In genomic region chrX:46549914-46550313, GRCh38 we compare ENCODE assay signal across 32 cellular contexts.
"Had no signal": no experiment of that assay in that cellular context is flagged by ENCODE, and none has a peak within 500 bp of the region (broad histone marks: within the 10 kb centered on the region; RNA-seq: fewer than 3 reads in every experiment).

No MANE protein-coding gene starts in this region.

- H3K27ac ChIP-seq: body of pancreas, pancreas, prostate gland, skin epidermis, testis, transverse colon, WERI-Rb-1 had no signal

- H3K4me3 Mint-ChIP-seq: activated CD8-positive, alpha-beta T cell treated with anti-CD3 and anti-CD28 coated beads for 36 hours; activated T-cell treated with anti-CD3 and anti-CD28 coated beads, Interleukin-2, amount 50 U/mL, for 72 hours; effector memory CD8-positive, alpha-beta T cell; immature natural killer cell had no signal

- H3K27ac Mint-ChIP-seq: activated CD8-positive, alpha-beta T cell treated with anti-CD3 and anti-CD28 coated beads for 36 hours; effector memory CD8-positive, alpha-beta T cell had no signal

- H3K4me1 ChIP-seq: prostate gland, testis had no signal

- H3K27me3 ChIP-seq: body of pancreas, testis, transverse colon had no signal

- DNase-seq: activated CD4-positive, alpha-beta T cell treated with anti-CD3 and anti-CD28 coated beads, Interleukin-2, amount 50 U/mL, for 1 hour; activated CD4-positive, CD25-positive, alpha-beta regulatory T cell treated with anti-CD3 and anti-CD28 coated beads, Interleukin-2, amount 50 U/mL, for 72 hours; activated CD8-positive, alpha-beta T cell treated with anti-CD3 and anti-CD28 coated beads for 36 hours; activated naive CD4-positive, alpha-beta T cell; activated T-cell treated with anti-CD3 and anti-CD28 coated beads for 4 hours; activated T-cell treated with anti-CD3 and anti-CD28 coated beads, Interleukin-2, amount 50 U/mL, for 72 hours; body of pancreas; cerebellar nuclear complex; cortex of kidney; effector memory CD8-positive, alpha-beta T cell; head of caudate nucleus; hippocampal formation; immature natural killer cell; kidney; left colon; mammary epithelial cell; midbrain; naive thymus-derived CD4-positive, alpha-beta T cell; nucleus accumbens; pancreas; retina; stimulated activated CD4-positive, alpha-beta T cell treated with anti-CD3 and anti-CD28 coated beads, Interleukin-12 subunit alpha, Interleukin-12 subunit beta, amount 100 ng/mL, for 4 hours; stimulated activated CD4-positive, alpha-beta T cell treated with anti-CD3 and anti-CD28 coated beads, Interleukin-4, amount 100 ng/mL, for 1 hour; stimulated activated naive CD8-positive, alpha-beta T cell treated with anti-CD3 and anti-CD28 coated beads, Interleukin-15, Interleukin-2, amounts not matched to agents 100 U/mL and 50 U/mL, for 24 hours; T-helper 9 cell; testis; transverse colon; WERI-Rb-1 had no signal

- H3K36me3 Mint-ChIP-seq: immature natural killer cell had no signal

- H3K4me3 ChIP-seq: body of pancreas, pancreas, prostate gland, skin epidermis, testis, transverse colon had no signal

- H3K27me3 Mint-ChIP-seq: activated CD8-positive, alpha-beta T cell treated with anti-CD3 and anti-CD28 coated beads for 36 hours; effector memory CD8-positive, alpha-beta T cell; naive thymus-derived CD4-positive, alpha-beta T cell had no signal

- H3K9me3 ChIP-seq: body of pancreas, pancreas, prostate gland, testis, transverse colon had no signal

- H3K9me3 Mint-ChIP-seq: activated CD8-positive, alpha-beta T cell treated with anti-CD3 and anti-CD28 coated beads for 36 hours; activated naive CD4-positive, alpha-beta T cell treated with anti-CD3 and anti-CD28 coated beads, Interleukin-2, amount 50 U/mL, for 72 hours; effector memory CD8-positive, alpha-beta T cell had no signal

- ATAC-seq: activated CD8-positive, alpha-beta T cell treated with anti-CD3 and anti-CD28 coated beads for 36 hours; activated naive CD4-positive, alpha-beta T cell treated with anti-CD3 and anti-CD28 coated beads, Interleukin-2, amount 50 U/mL, for 72 hours; activated T-cell treated with anti-CD3 and anti-CD28 coated beads, Interleukin-2, amount 50 U/mL, for 72 hours; body of pancreas; effector memory CD8-positive, alpha-beta T cell; left colon; naive thymus-derived CD4-positive, alpha-beta T cell; pancreas; sciatic nerve; stimulated activated naive CD8-positive, alpha-beta T cell treated with anti-CD3 and anti-CD28 coated beads, Interleukin-15, Interleukin-2, amounts not matched to agents 100 U/mL and 50 U/mL, for 24 hours had no signal

- H3K36me3 ChIP-seq: pancreas, prostate gland, transverse colon had no signal
